12 cellular contexts compared by ENCODE assay signal in genomic region chr5:66647146-66647856, GRCh38.
"Had no signal": no experiment of that assay in that cellular context is flagged by ENCODE, and none has a peak within 500 bp of the region (broad histone marks: within the 10 kb centered on the region; RNA-seq: fewer than 3 reads in every experiment).

No MANE protein-coding gene starts in this region.

- DNase-seq: activated B cell treated with CpG ODN at 0.5 μM for 24 hours; activated CD4-positive, alpha-beta T cell treated with anti-CD3 and anti-CD28 coated beads, Interleukin-2, amount 10 ng/mL, durations not matched to agents 24 days and 14 days; activated naive CD4-positive, alpha-beta T cell treated with anti-CD3 and anti-CD28 coated beads for 36 hours; brain microvascular endothelial cell; cerebellar nuclear complex; glutamatergic neuron; stimulated activated CD4-positive, alpha-beta T cell treated with anti-CD3 and anti-CD28 coated beads, Interleukin-15, amount 100 ng/mL, for 24 hours; stimulated activated CD4-positive, alpha-beta T cell treated with anti-CD3 and anti-CD28 coated beads, Interleukin-4, amount 100 ng/mL, for 24 hours; stomach had no signal

- H3K27ac Mint-ChIP-seq: activated B cell treated with CpG ODN at 0.5 μM for 24 hours; activated CD4-positive, alpha-beta T cell treated with anti-CD3 and anti-CD28 coated beads, Interleukin-2, amount 10 ng/mL, durations not matched to agents 24 days and 14 days; activated naive CD4-positive, alpha-beta T cell treated with anti-CD3 and anti-CD28 coated beads for 36 hours; activated T-helper 17 cell treated with anti-CD3 and anti-CD28 coated beads, Interleukin-2, amount 50 U/mL, for 72 hours; dendritic cell treated with granulocyte-macrophage colony-stimulating factor and Interleukin-4, amounts not matched to agents 40 ng/mL and 50 ng/mL, for 4 days; natural killer cell treated with Interleukin-12 subunit alpha and Interleukin-12 subunit beta and Interleukin-15 and Interleukin-18, amount 100 ng/mL, for 72 hours had no signal

- H3K27me3 ChIP-seq: brain microvascular endothelial cell, stomach had no signal

- H3K4me3 ChIP-seq: stomach had no signal

- H3K36me3 ChIP-seq: brain microvascular endothelial cell, stomach had no signal

- H3K4me1 ChIP-seq: stomach had no signal

- H3K4me3 Mint-ChIP-seq: activated B cell treated with CpG ODN at 0.5 μM for 24 hours; activated CD4-positive, alpha-beta T cell treated with anti-CD3 and anti-CD28 coated beads, Interleukin-2, amount 10 ng/mL, durations not matched to agents 24 days and 14 days; activated naive CD4-positive, alpha-beta T cell treated with anti-CD3 and anti-CD28 coated beads for 36 hours; activated T-helper 17 cell treated with anti-CD3 and anti-CD28 coated beads, Interleukin-2, amount 50 U/mL, for 72 hours; dendritic cell treated with granulocyte-macrophage colony-stimulating factor and Interleukin-4, amounts not matched to agents 40 ng/mL and 50 ng/mL, for 4 days; natural killer cell treated with Interleukin-12 subunit alpha and Interleukin-12 subunit beta and Interleukin-15 and Interleukin-18, amount 100 ng/mL, for 72 hours had no signal

- H3K9me3 ChIP-seq: stomach had no signal

- H3K27ac ChIP-seq: brain microvascular endothelial cell, stomach had no signal

- H3K4me1 Mint-ChIP-seq: activated T-helper 17 cell treated with anti-CD3 and anti-CD28 coated beads, Interleukin-2, amount 50 U/mL, for 72 hours had no signal

- H3K36me3 Mint-ChIP-seq: natural killer cell treated with Interleukin-12 subunit alpha and Interleukin-12 subunit beta and Interleukin-15 and Interleukin-18, amount 100 ng/mL, for 72 hours had no signal

- ATAC-seq: activated T-helper 17 cell treated with anti-CD3 and anti-CD28 coated beads, Interleukin-2, amount 50 U/mL, for 72 hours; natural killer cell treated with Interleukin-12 subunit alpha and Interleukin-12 subunit beta and Interleukin-15 and Interleukin-18, amount 100 ng/mL, for 72 hours had no signal

- H3K9me3 Mint-ChIP-seq: activated CD4-positive, alpha-beta T cell treated with anti-CD3 and anti-CD28 coated beads, Interleukin-2, amount 10 ng/mL, durations not matched to agents 24 days and 14 days; activated T-helper 17 cell treated with anti-CD3 and anti-CD28 coated beads, Interleukin-2, amount 50 U/mL, for 72 hours; natural killer cell treated with Interleukin-12 subunit alpha and Interleukin-12 subunit beta and Interleukin-15 and Interleukin-18, amount 100 ng/mL, for 72 hours had no signal

- H3K27me3 Mint-ChIP-seq: activated B cell treated with CpG ODN at 0.5 μM for 24 hours; dendritic cell treated with granulocyte-macrophage colony-stimulating factor and Interleukin-4, amounts not matched to agents 40 ng/mL and 50 ng/mL, for 4 days had no signal
